Comparison of ENCODE assay signal across 25 cellular contexts in genomic region chr12:49911213-49911605, GRCh38. TPM values are rescaled to one million over a fixed set of nuclear protein-coding genes. Genes with fewer than 3 reads are reported as not detected.
DNase-seq lines count a peak whose midpoint lies in the region; FAIRE-seq and TF ChIP-seq lines count a peak whose summit lies in the region.
"Had no signal": no experiment of that assay in that cellular context is flagged by ENCODE, and none has a peak within 500 bp of the region (broad histone marks: within the 10 kb centered on the region; RNA-seq: fewer than 3 reads in every experiment).

No MANE protein-coding gene starts in this region.

- H3K9me3 Mint-ChIP-seq in astrocyte (ENCODE audit: unreplicated experiment) (no peaks in the 10 kb centered on the region), chondrocyte (ENCODE audit: low read depth) (no peaks in the 10 kb centered on the region), endothelial cell (ENCODE audit: unreplicated experiment) (no peaks in the 10 kb centered on the region)
- H3K9me3 Mint-ChIP-seq: CD4-positive, alpha-beta T cell; CD8-positive, alpha-beta memory T cell; H9 had no signal

- intact Hi-C loops in thyroid gland (cut with DNase I): no loop called here

- no peak overlapping the region for H3K9ac ChIP-seq in astrocyte (ENCODE audit: low read length)
- H3K9ac ChIP-seq: BLaER1 treated with 17β-estradiol and CSF1 and Interleukin-3, amounts not matched to agents 10 nM and 100 nM; GM23248 had no signal

- H3K4me1 Mint-ChIP-seq in astrocyte (ENCODE audit: low read depth, unreplicated experiment) (peaks cover 11% of the 10 kb centered on the region), chondrocyte (ENCODE audit: low read depth) (peaks cover 21% of the 10 kb centered on the region), endothelial cell (ENCODE audit: unreplicated experiment) (no peaks in the 10 kb centered on the region)
- H3K4me1 Mint-ChIP-seq: CD8-positive, alpha-beta memory T cell had no signal

- H3K4me3 ChIP-seq in astrocyte (ENCODE audit: insufficient read depth, low read depth, low read length): no peak overlapping the region
- no peak overlapping the region for H3K4me3 ChIP-seq in osteoblast (ENCODE audit: insufficient read depth, low read length)
- no peak overlapping the region for H3K4me3 ChIP-seq in thyroid gland (replicated peaks in 1 of 3)
- H3K4me3 ChIP-seq: A549; BLaER1 treated with 17β-estradiol and CSF1 and Interleukin-3, amounts not matched to agents 10 nM and 100 nM; GM12878; GM23248 had no signal

- H3K4me3 Mint-ChIP-seq in astrocyte (ENCODE audit: unreplicated experiment) (no peak overlapping the region), chondrocyte (ENCODE audit: unreplicated experiment) (no peak overlapping the region), endothelial cell (ENCODE audit: unreplicated experiment) (no peak overlapping the region)
- H3K4me3 Mint-ChIP-seq: CD14-positive monocyte; CD4-positive, alpha-beta T cell; CD8-positive, alpha-beta memory T cell; H9 had no signal

- in situ Hi-C loops in GM13976 (cut with MboI; ENCODE audit: low sequenced_read_pairs, unreplicated experiment): no loop called here

- no peak overlapping the region for H2AFZ ChIP-seq in astrocyte (ENCODE audit: low read depth, low read length)
- H2AFZ ChIP-seq in osteoblast (ENCODE audit: low read length): no peak overlapping the region
- H2AFZ ChIP-seq: GM23248 had no signal

- H3K4me1 ChIP-seq in astrocyte (ENCODE audit: insufficient read depth, low read length): peaks cover 9% of the 10 kb centered on the region
- H3K4me1 ChIP-seq in osteoblast (ENCODE audit: insufficient read depth, low read length): no peaks in the 10 kb centered on the region
- H3K4me1 ChIP-seq in thyroid gland: peaks cover 8 to 21% of the 10 kb centered on the region in 2 donors

- H3K36me3 Mint-ChIP-seq in astrocyte (ENCODE audit: low read depth, unreplicated experiment): no peaks in the 10 kb centered on the region
- H3K36me3 Mint-ChIP-seq in chondrocyte (ENCODE audit: low read depth): no peaks in the 10 kb centered on the region
- H3K36me3 Mint-ChIP-seq in endothelial cell (ENCODE audit: low read depth, unreplicated experiment): no peaks in the 10 kb centered on the region
- H3K36me3 Mint-ChIP-seq: CD14-positive monocyte had no signal

- H3K9me3 ChIP-seq in astrocyte (ENCODE audit: insufficient read depth, low read depth, low read length) (no peaks in the 10 kb centered on the region), osteoblast (ENCODE audit: low read depth, low read length) (no peaks in the 10 kb centered on the region), thyroid gland (no peaks in the 10 kb centered on the region)
- H3K9me3 ChIP-seq: A549; BE2C; BLaER1 treated with 17β-estradiol and CSF1 and Interleukin-3, amounts not matched to agents 10 nM and 100 nM had no signal

- H4K20me1 ChIP-seq in astrocyte (ENCODE audit: insufficient read depth, low read length) (no peaks in the 10 kb centered on the region), osteoblast (ENCODE audit: insufficient read depth, low read length) (no peaks in the 10 kb centered on the region)
- H4K20me1 ChIP-seq: BLaER1 treated with 17β-estradiol and CSF1 and Interleukin-3, amounts not matched to agents 10 nM and 100 nM had no signal

- WGBS in thyroid gland, 2 donors: 67 to 78% methylated on average over 2 of the region's 2 CpGs

- H3K4me2 ChIP-seq in astrocyte (ENCODE audit: low read length): no peak overlapping the region
- H3K4me2 ChIP-seq in osteoblast (ENCODE audit: insufficient read depth, low read length): no peak overlapping the region
- H3K4me2 ChIP-seq: A549 had no signal

- H3K79me2 ChIP-seq in astrocyte (ENCODE audit: insufficient read depth, low read length) (no peaks in the 10 kb centered on the region), osteoblast (ENCODE audit: insufficient read depth, low read length) (no peaks in the 10 kb centered on the region)

- TF ChIP-seq CTCF in astrocyte (IDR thresholded peaks at IDR 0.05; ENCODE audit: insufficient read depth, low read depth, low read length) (no peak), chondrocyte (IDR thresholded peaks at IDR 0.05) (no peak), osteoblast (IDR thresholded peaks at IDR 0.05; ENCODE audit: extremely low read depth, low read depth, low read length) (no peak), thyroid gland (IDR thresholded peaks at IDR 0.05) (no peak), GM13976 (IDR thresholded peaks at IDR 0.05; ENCODE audit: borderline replicate concordance, control extremely low read depth, extremely low read depth, insufficient read depth, missing control alignments) (no peak), endothelial cell (IDR thresholded peaks at IDR 0.05; ENCODE audit: unreplicated experiment) (no peak)

- H3K27ac Mint-ChIP-seq in astrocyte (ENCODE audit: unreplicated experiment) (peak overlapping the region; percentile 18), chondrocyte (ENCODE audit: unreplicated experiment) (no peak overlapping the region), endothelial cell (ENCODE audit: unreplicated experiment) (no peak overlapping the region)
- H3K27ac Mint-ChIP-seq: CD4-positive, alpha-beta T cell; CD8-positive, alpha-beta memory T cell; H9 had no signal

- H3K36me3 ChIP-seq in astrocyte (ENCODE audit: insufficient read depth, low read length): no peaks in the 10 kb centered on the region
- no peaks in the 10 kb centered on the region for H3K36me3 ChIP-seq in osteoblast (ENCODE audit: insufficient read depth, low read length)
- H3K36me3 ChIP-seq in thyroid gland: no peaks in the 10 kb centered on the region
- H3K36me3 ChIP-seq: BE2C; BLaER1 treated with 17β-estradiol and CSF1 and Interleukin-3, amounts not matched to agents 10 nM and 100 nM had no signal

- H3K27me3 ChIP-seq in astrocyte (ENCODE audit: insufficient read depth, low read length): no peaks in the 10 kb centered on the region
- no peaks in the 10 kb centered on the region for H3K27me3 ChIP-seq in osteoblast (ENCODE audit: insufficient read depth, low read length)
- H3K27me3 ChIP-seq in thyroid gland: no peaks in the 10 kb centered on the region
- H3K27me3 ChIP-seq: BE2C; BLaER1 treated with 17β-estradiol and CSF1 and Interleukin-3, amounts not matched to agents 10 nM and 100 nM had no signal

- no peak for FAIRE-seq in astrocyte (lab: Jason Lieb, UNC)
- FAIRE-seq: A549, D721Med, GM12878 had no signal

- DNase-seq in astrocyte (ENCODE audit: low read depth) (no peak), chondrocyte (ENCODE audit: low spot score) (peak; percentile 20), osteoblast (ENCODE audit: insufficient read length, low spot score, missing footprints) (peak; percentile 55), thyroid gland (no peak), NCI-H1092 (lab: John Stamatoyannopoulos, UW) (no peak), GM13976 (ENCODE audit: low spot score) (no peak), endothelial cell (ENCODE audit: low spot score) (no peak)
- DNase-seq: 8988T; ACHN; AML-193; BE2C; CD4-positive, alpha-beta T cell; CD8-positive, alpha-beta memory T cell; DMS 273 treated with DMSO at 0.1 percent for 48 hours; DMS79; EL; GDM1; GM23248; H9 had no signal

- peaks cover 30% of the 10 kb centered on the region for H3K27me3 Mint-ChIP-seq in astrocyte (ENCODE audit: low read depth, unreplicated experiment)
- no peaks in the 10 kb centered on the region for H3K27me3 Mint-ChIP-seq in chondrocyte (ENCODE audit: low read depth)
- peaks cover 9% of the 10 kb centered on the region for H3K27me3 Mint-ChIP-seq in endothelial cell (ENCODE audit: unreplicated experiment)
- H3K27me3 Mint-ChIP-seq: CD4-positive, alpha-beta T cell had no signal

- H3K27ac ChIP-seq in astrocyte (ENCODE audit: low read depth, low read length) (no peak overlapping the region), osteoblast (ENCODE audit: low read depth, low read length) (no peak overlapping the region), thyroid gland (peak overlapping the region; percentile 38 to 58 (median 40))
- H3K27ac ChIP-seq: A549; BLaER1 treated with 17β-estradiol and CSF1 and Interleukin-3, amounts not matched to agents 10 nM and 100 nM; GM23248 had no signal

- TF ChIP-seq POLR2A in thyroid gland (IDR thresholded peaks at IDR 0.05): no peak

RNA-seq across cellular contexts. Expression of gene FAIM2, which starts 7.5 kb away (rescaled TPM):
- 0.10 and 0.18 TPM in 2 replicates for total RNA-seq in astrocyte
- 0.47 to 1.3 TPM (median 0.74 TPM) in 3 replicates for total RNA-seq in chondrocyte
- 0.88 and 1.4 TPM in 2 replicates for total RNA-seq in osteoblast
- 1 to 10 TPM in 1 of 4 donors, under 1 TPM in 2, not detected in 1; 0.13 to 3.0 (median 0.33) TPM for total RNA-seq in thyroid gland
- not detected for total RNA-seq in endothelial cell (ENCODE audit: unreplicated experiment)
- total RNA-seq: CD4-positive, alpha-beta T cell; GM12878 had no signal

RNA-seq across cellular contexts. Expression of gene AQP2, which starts 39.3 kb away (rescaled TPM):
- not detected in 2 replicates for total RNA-seq in astrocyte
- not detected in 3 replicates for total RNA-seq in chondrocyte
- not detected in 2 replicates for total RNA-seq in osteoblast
- total RNA-seq in thyroid gland: under 1 TPM in 1 of 4 donors, not detected in 3; 0.67 TPM
- total RNA-seq in endothelial cell (ENCODE audit: unreplicated experiment): 0.05 TPM
- total RNA-seq: CD4-positive, alpha-beta T cell; CD8-positive, alpha-beta memory T cell; GM12878; GM23248; H4; H9 had no signal

RNA-seq across cellular contexts. Expression of gene AQP5, which starts 50.5 kb away (rescaled TPM):
- total RNA-seq in astrocyte (not detected in 2 replicates), chondrocyte (0.20 TPM in 1 of 3 replicates, not detected in the others), osteoblast (not detected in 2 replicates), thyroid gland (1 to 10 TPM in 3 of 4 donors, not detected in 1; 1.1 to 3.5 (median 2.0) TPM), endothelial cell (ENCODE audit: unreplicated experiment) (0.26 TPM)
- total RNA-seq: CD4-positive, alpha-beta T cell; CD8-positive, alpha-beta memory T cell; GM12878; GM23248; H4 had no signal

Comparison
In these comparisons a context has a peak if more than half of its experiments do, and no peak if none do; other contexts are left out.
1. DNase-seq: peak in chondrocyte (single experiment) and osteoblast (single experiment); none in astrocyte (single experiment), thyroid gland (0 of 2), NCI-H1092 (single experiment), GM13976 (single experiment) and endothelial cell (single experiment).
2. H3K27ac ChIP-seq: peak in thyroid gland (3 of 3); none in astrocyte (single experiment) and osteoblast (single experiment).